Comparison of ENCODE assay signal across 18 cellular contexts in genomic region chr3:113233497-113233896, GRCh38. TPM values are rescaled to one million over a fixed set of nuclear protein-coding genes. Genes with fewer than 3 reads are reported as not detected.
DNase-seq lines count a peak whose midpoint lies in the region; ATAC-seq, FAIRE-seq and TF ChIP-seq lines count a peak whose summit lies in the region.
"Had no signal": no experiment of that assay in that cellular context is flagged by ENCODE, and none has a peak within 500 bp of the region (broad histone marks: within the 10 kb centered on the region; RNA-seq: fewer than 3 reads in every experiment).

No MANE protein-coding gene starts in this region.

- no peak for TF ChIP-seq POLR2A in gastroesophageal sphincter (IDR thresholded peaks at IDR 0.05)

- DNase-seq in nephron progenitor cell (no peak), type B pancreatic cell (ENCODE audit: extremely low spot score, unreplicated experiment) (no peak), pancreas (no peak), immature natural killer cell (no peak), retina (no peak)
- no peak for DNase-seq in CD8-positive, alpha-beta T cell
- DNase-seq: CD4-positive, alpha-beta T cell; DMS79; HCEC 1CT; HFFc6 had no signal

- CTCF ChIA-PET in CD8-positive, alpha-beta T cell (lab: Charles Lee): no interaction called here

- peak overlapping the region; percentile 58 to 92 (median 78) for H3K27ac Mint-ChIP-seq in brain
- peak overlapping the region; percentile 94 for H3K27ac Mint-ChIP-seq in nephron progenitor cell
- H3K27ac Mint-ChIP-seq in type B pancreatic cell: peak overlapping the region; percentile 24
- H3K27ac Mint-ChIP-seq in immature natural killer cell: no peak overlapping the region
- no peak overlapping the region for H3K27ac Mint-ChIP-seq in CD8-positive, alpha-beta T cell
- H3K27ac Mint-ChIP-seq: B cell; CD4-positive, alpha-beta T cell had no signal

- peaks cover 19 to 71% (median 31%) of the 10 kb centered on the region in 3 donors for H3K4me1 ChIP-seq in gastroesophageal sphincter
- peaks cover 0 to 8% (median 8%) of the 10 kb centered on the region in 3 donors for H3K4me1 ChIP-seq in pancreas
- H3K4me1 ChIP-seq in CD8-positive, alpha-beta T cell (ENCODE audit: insufficient read depth, low read length): no peaks in the 10 kb centered on the region

- H3K9me3 ChIP-seq in gastroesophageal sphincter: no peaks in the 10 kb centered on the region
- no peaks in the 10 kb centered on the region for H3K9me3 ChIP-seq in pancreas
- H3K9me3 ChIP-seq in CD8-positive, alpha-beta T cell (ENCODE audit: low read length): no peaks in the 10 kb centered on the region

- H3K4me1 Mint-ChIP-seq in brain (peaks cover 85% of the 10 kb centered on the region), nephron progenitor cell (peaks cover 93% of the 10 kb centered on the region), type B pancreatic cell (ENCODE audit: unreplicated experiment) (peaks cover 63% of the 10 kb centered on the region), immature natural killer cell (no peaks in the 10 kb centered on the region)
- H3K4me1 Mint-ChIP-seq in CD8-positive, alpha-beta T cell (ENCODE audit: low read depth): no peaks in the 10 kb centered on the region
- H3K4me1 Mint-ChIP-seq: B cell had no signal

- peaks cover 5% of the 10 kb centered on the region for H3K27me3 Mint-ChIP-seq in brain
- no peaks in the 10 kb centered on the region for H3K27me3 Mint-ChIP-seq in nephron progenitor cell (ENCODE audit: low read depth, poor library complexity)
- no peaks in the 10 kb centered on the region for H3K27me3 Mint-ChIP-seq in type B pancreatic cell
- peaks cover 2 to 7% (median 3%) of the 10 kb centered on the region in 3 donors for H3K27me3 Mint-ChIP-seq in immature natural killer cell (ENCODE audit: low read depth in 3 of 3)
- no peaks in the 10 kb centered on the region for H3K27me3 Mint-ChIP-seq in CD8-positive, alpha-beta T cell (ENCODE audit: low read depth)
- H3K27me3 Mint-ChIP-seq: CD4-positive, alpha-beta T cell had no signal

- TF ChIP-seq CTCF in brain (conservative IDR thresholded peaks at IDR 0.05) (no peak), gastroesophageal sphincter (IDR thresholded peaks at IDR 0.05) (no peak), nephron progenitor cell (IDR thresholded peaks at IDR 0.05) (no peak), type B pancreatic cell (conservative IDR thresholded peaks at IDR 0.05) (no peak), pancreas (IDR thresholded peaks at IDR 0.05) (no peak)
- no peak for TF ChIP-seq CTCF in CD8-positive, alpha-beta T cell (IDR thresholded peaks at IDR 0.05)

- TF ChIP-seq EP300 in gastroesophageal sphincter (IDR thresholded peaks at IDR 0.05): no peak

- H3K27ac ChIP-seq in gastroesophageal sphincter (peak overlapping the region in 3 of 4 donors; percentile 63 to 74 (median 66)), pancreas (no peak overlapping the region)
- H3K27ac ChIP-seq in CD8-positive, alpha-beta T cell (ENCODE audit: low read depth, low read length): no peak overlapping the region

- FAIRE-seq in pancreas (lab: Jason Lieb, UNC): no peak
- FAIRE-seq: A204.1, GM12878, GM18507, HTR-8/SVneo had no signal

- H3K4me3 Mint-ChIP-seq in brain (no peak overlapping the region), nephron progenitor cell (no peak overlapping the region), type B pancreatic cell (no peak overlapping the region), immature natural killer cell (no peak overlapping the region)
- no peak overlapping the region for H3K4me3 Mint-ChIP-seq in CD8-positive, alpha-beta T cell
- H3K4me3 Mint-ChIP-seq: B cell; CD4-positive, alpha-beta T cell; HFFc6 had no signal

- intact Hi-C loops in pancreas (cut with DNase I): no loop called here
- intact Hi-C loops in CD8-positive, alpha-beta T cell (cut with DNase I, micrococcal nuclease): no loop called here

- POLR2A ChIA-PET in CD8-positive, alpha-beta T cell (lab: Charles Lee): no interaction called here

- H3K4me3 ChIP-seq in gastroesophageal sphincter (no peak overlapping the region), pancreas (no peak overlapping the region)
- no peak overlapping the region for H3K4me3 ChIP-seq in CD8-positive, alpha-beta T cell (ENCODE audit: low read depth, low read length)
- H3K4me3 ChIP-seq: GM12878 had no signal

- 82 to 85% methylated on average over 6 of the region's 9 CpGs for WGBS in gastroesophageal sphincter (ENCODE audit: low coverage in 1 of 2), 2 donors
- 91 to 94% methylated on average over 9 of the region's 9 CpGs for WGBS in pancreas, 2 donors

- H3K36me3 ChIP-seq in gastroesophageal sphincter: peaks cover 0 to 6% of the 10 kb centered on the region in 2 donors
- no peaks in the 10 kb centered on the region for H3K36me3 ChIP-seq in pancreas
- no peaks in the 10 kb centered on the region for H3K36me3 ChIP-seq in CD8-positive, alpha-beta T cell (ENCODE audit: insufficient read depth, low read length)

- H3K9me3 Mint-ChIP-seq in brain: peaks cover 0 to 2% (median 0%) of the 10 kb centered on the region in 5 experiments
- no peaks in the 10 kb centered on the region for H3K9me3 Mint-ChIP-seq in nephron progenitor cell
- no peaks in the 10 kb centered on the region for H3K9me3 Mint-ChIP-seq in type B pancreatic cell
- H3K9me3 Mint-ChIP-seq in immature natural killer cell: no peaks in the 10 kb centered on the region
- no peaks in the 10 kb centered on the region for H3K9me3 Mint-ChIP-seq in CD8-positive, alpha-beta T cell
- H3K9me3 Mint-ChIP-seq: CD4-positive, alpha-beta T cell; HFFc6 had no signal

- no peak for ATAC-seq in gastroesophageal sphincter
- no peak for ATAC-seq in pancreas
- ATAC-seq in CD8-positive, alpha-beta T cell: no peak
- ATAC-seq: GM12878 had no signal

- no peaks in the 10 kb centered on the region for H3K27me3 ChIP-seq in gastroesophageal sphincter
- no peaks in the 10 kb centered on the region for H3K27me3 ChIP-seq in pancreas
- no peaks in the 10 kb centered on the region for H3K27me3 ChIP-seq in CD8-positive, alpha-beta T cell (ENCODE audit: insufficient read depth, low read length)

- H3K36me3 Mint-ChIP-seq in brain (peaks cover 17% of the 10 kb centered on the region), nephron progenitor cell (ENCODE audit: low read depth) (peaks cover 78% of the 10 kb centered on the region), type B pancreatic cell (peaks cover 36% of the 10 kb centered on the region), immature natural killer cell (no peaks in the 10 kb centered on the region)
- H3K36me3 Mint-ChIP-seq in CD8-positive, alpha-beta T cell: no peaks in the 10 kb centered on the region

RNA-seq across cellular contexts. Expression of gene BOC, which starts 22.1 kb away (rescaled TPM):
- polyA plus RNA-seq in brain (ENCODE audit: insufficient read depth, low read depth, low replicate concordance): 23.3 TPM
- 100 to 1,000 TPM in 1 of 4 donors, 10 to 100 TPM in 3; 41.5 to 130 (median 73.9) TPM for total RNA-seq in gastroesophageal sphincter
- total RNA-seq in type B pancreatic cell (ENCODE audit: low replicate concordance): 36.7 and 219 TPM in 2 replicates
- 10 to 100 TPM in 4 of 6 donors, 1 to 10 TPM in 2; 4.9 to 19.5 (median 10.5) TPM for total RNA-seq in pancreas
- 1 to 10 TPM; 9.5 TPM for polyA plus RNA-seq in pancreas
- polyA plus RNA-seq in immature natural killer cell: not detected
- not detected for total RNA-seq in CD8-positive, alpha-beta T cell
- total RNA-seq: CD4-positive, alpha-beta T cell; G401; GM12878 had no signal

Comparison
In these comparisons a context has a peak if more than half of its experiments do, and no peak if none do; other contexts are left out.
1. H3K27ac Mint-ChIP-seq: peak in brain (5 of 5), nephron progenitor cell (single experiment) and type B pancreatic cell (single experiment); none in immature natural killer cell (0 of 6) and CD8-positive, alpha-beta T cell (single experiment).
2. H3K27ac ChIP-seq: peak in gastroesophageal sphincter (3 of 4); none in pancreas (0 of 4) and CD8-positive, alpha-beta T cell (single experiment).
3. RNA of gene BOC, which starts 22.1 kb away (total RNA-seq): 36.7 to 219 TPM in type B pancreatic cell, 41.5 to 130 TPM in gastroesophageal sphincter and 4.9 to 19.5 TPM in pancreas; not detected in CD8-positive, alpha-beta T cell; every median in the first group is over 4 times any median in the second.